14 cellular contexts compared by ENCODE assay signal in the genomic region with DNA sequence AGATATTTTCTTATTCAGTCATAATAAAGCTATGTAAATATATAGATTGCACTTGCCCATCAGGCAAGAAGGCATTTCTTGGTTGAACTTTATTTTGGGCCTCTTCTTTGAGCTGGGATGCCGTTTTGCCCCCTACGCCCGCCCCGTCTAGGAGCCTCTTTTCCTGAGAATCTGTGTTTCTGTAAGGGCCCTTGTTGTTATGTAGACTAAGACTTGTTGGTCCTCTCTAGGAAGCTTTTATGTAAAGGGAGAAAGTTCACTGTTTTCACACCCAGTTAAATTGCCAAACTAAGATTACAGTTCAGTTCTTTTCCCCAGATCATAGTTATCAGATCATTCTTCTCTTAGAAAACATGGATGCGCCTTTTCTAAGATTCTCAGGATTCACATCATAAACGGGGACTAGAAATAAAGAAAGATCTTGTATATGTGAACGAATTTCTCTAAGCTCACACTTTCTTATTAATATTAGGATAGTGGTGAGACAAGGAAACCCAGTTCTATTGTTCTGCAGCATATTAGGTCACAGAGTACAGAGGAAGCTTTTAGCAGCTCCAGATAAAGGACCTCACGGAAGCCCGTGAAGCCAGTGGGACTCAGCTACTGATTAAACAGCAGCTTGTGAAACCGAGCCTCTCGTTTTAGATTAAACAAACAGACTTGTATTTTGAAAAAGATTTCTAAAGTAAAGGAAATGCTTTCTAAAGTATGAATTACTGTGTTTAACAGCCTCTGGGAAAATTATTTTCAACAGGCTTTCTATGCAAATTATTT. TPM values are rescaled to one million over a fixed set of nuclear protein-coding genes. Genes with fewer than 3 reads are reported as not detected.
A peak's percentile ranks its signal among the peaks of the same experiment; 100 is the strongest.
DNase-seq lines count a peak whose midpoint lies in the region; ATAC-seq and TF ChIP-seq lines count a peak whose summit lies in the region.
"Had no signal": no experiment of that assay in that cellular context is flagged by ENCODE, and none has a peak within 500 bp of the region (broad histone marks: within the 10 kb centered on the region; RNA-seq: fewer than 3 reads in every experiment).

No MANE protein-coding gene starts in this region.

- ATAC-seq in right lobe of liver: peak; percentile 73 to 78 (median 78)
- peak; percentile 67 for ATAC-seq in upper lobe of right lung
- no peak for ATAC-seq in stimulated activated naive B cell treated with anti-CD40 and anti-IgM and Interleukin-4, amounts not matched to agents 10 μg/mL and 1 μg/mL and 100 μg/mL, for 72 hours (replicated peaks)
- no peak for ATAC-seq in gastroesophageal sphincter
- ATAC-seq: effector memory CD8-positive, alpha-beta T cell; stimulated activated naive CD8-positive, alpha-beta T cell treated with anti-CD3 and anti-CD28 coated beads, Interleukin-15, amount 100 ng/mL, for 72 hours had no signal

- CTCF ChIA-PET in MCF 10A (lab: Yijun Ruan, JAX): interaction anchor here (0.6 to 5.4 kb wide), 10 partner anchors 9 to 167 kb away, joined by 3 to 37 read pairs (median 10); no protein-coding TSS in a partner anchor

- no peaks in the 10 kb centered on the region for H3K27me3 ChIP-seq in breast epithelium
- H3K27me3 ChIP-seq in endocrine pancreas (ENCODE audit: control insufficient read depth, insufficient read depth, low read length): no peaks in the 10 kb centered on the region
- no peaks in the 10 kb centered on the region for H3K27me3 ChIP-seq in right lobe of liver
- H3K27me3 ChIP-seq in upper lobe of right lung: no peaks in the 10 kb centered on the region
- no peaks in the 10 kb centered on the region for H3K27me3 ChIP-seq in gastroesophageal sphincter

- H3K4me3 ChIP-seq in breast epithelium (no peak overlapping the region), endocrine pancreas (ENCODE audit: control insufficient read depth, insufficient read depth, low read length) (peak overlapping the region; percentile 59), right lobe of liver (peak overlapping the region in 2 of 3 donors; percentile 22 to 23), upper lobe of right lung (peak overlapping the region; percentile 26), gastroesophageal sphincter (no peak overlapping the region)

- no peak for TF ChIP-seq POLR2A in breast epithelium (IDR thresholded peaks at IDR 0.05)
- TF ChIP-seq POLR2A in right lobe of liver (IDR thresholded peaks at IDR 0.05): peak; percentile 24
- TF ChIP-seq POLR2A in gastroesophageal sphincter (IDR thresholded peaks at IDR 0.05): no peak

- peak overlapping the region; percentile 19 for H3K9ac ChIP-seq in endocrine pancreas (ENCODE audit: control insufficient read depth, insufficient read depth, low read length)

- no peaks in the 10 kb centered on the region for H3K27me3 Mint-ChIP-seq in MCF 10A (ENCODE audit: insufficient read depth, unreplicated experiment)
- H3K27me3 Mint-ChIP-seq in stimulated activated naive B cell treated with anti-CD40 and anti-IgM and Interleukin-4, amounts not matched to agents 10 μg/mL and 1 μg/mL and 100 μg/mL, for 72 hours: peaks cover 12 to 16% of the 10 kb centered on the region in 2 donors
- H3K27me3 Mint-ChIP-seq: effector memory CD8-positive, alpha-beta T cell; stimulated activated naive CD8-positive, alpha-beta T cell treated with anti-CD3 and anti-CD28 coated beads, Interleukin-15, amount 100 ng/mL, for 72 hours had no signal

- TSS peak; percentile 1 for BruUV-seq in MCF 10A (replicated peaks; lab: Mats Ljungman, UMichigan)

- H3K9me3 ChIP-seq in breast epithelium (no peaks in the 10 kb centered on the region), endocrine pancreas (ENCODE audit: control insufficient read depth, low read length) (no peaks in the 10 kb centered on the region), right lobe of liver (no peaks in the 10 kb centered on the region), upper lobe of right lung (no peaks in the 10 kb centered on the region), gastroesophageal sphincter (no peaks in the 10 kb centered on the region)

- H3K27ac Mint-ChIP-seq in MCF 10A (ENCODE audit: low read depth, unreplicated experiment): no peak overlapping the region
- H3K27ac Mint-ChIP-seq in stimulated activated naive B cell treated with anti-CD40 and anti-IgM and Interleukin-4, amounts not matched to agents 10 μg/mL and 1 μg/mL and 100 μg/mL, for 72 hours: no peak overlapping the region
- H3K27ac Mint-ChIP-seq: activated naive CD4-positive, alpha-beta T cell treated with anti-CD3 and anti-CD28 coated beads for 36 hours; effector memory CD8-positive, alpha-beta T cell; stimulated activated naive CD8-positive, alpha-beta T cell treated with anti-CD3 and anti-CD28 coated beads, Interleukin-15, amount 100 ng/mL, for 72 hours had no signal

- H3K27ac ChIP-seq in breast epithelium (no peak overlapping the region), right lobe of liver (peak overlapping the region; percentile 2 to 60 (median 34)), upper lobe of right lung (peak overlapping the region; percentile 61), gastroesophageal sphincter (no peak overlapping the region)

- H3K4me1 Mint-ChIP-seq in MCF 10A (ENCODE audit: insufficient read depth, unreplicated experiment): peaks cover 18% of the 10 kb centered on the region
- H3K4me1 Mint-ChIP-seq in stimulated activated naive B cell treated with anti-CD40 and anti-IgM and Interleukin-4, amounts not matched to agents 10 μg/mL and 1 μg/mL and 100 μg/mL, for 72 hours: peaks cover 6 to 17% of the 10 kb centered on the region in 2 donors

- intact Hi-C loops in MCF 10A (cut with micrococcal nuclease): no loop called here
- intact Hi-C loops in breast epithelium (cut with DNase I; ENCODE audit: low total_unique reads): no loop called here
- intact Hi-C loops in right lobe of liver (cut with DNase I): no loop called here
- intact Hi-C loops in upper lobe of right lung (cut with DNase I): no loop called here

- no peak for TF ChIP-seq CTCF in MCF 10A (IDR thresholded peaks at IDR 0.05; ENCODE audit: unreplicated experiment)
- no peak for TF ChIP-seq CTCF in breast epithelium (IDR thresholded peaks at IDR 0.05)
- TF ChIP-seq CTCF in right lobe of liver (IDR thresholded peaks at IDR 0.05): no peak
- no peak for TF ChIP-seq CTCF in upper lobe of right lung (IDR thresholded peaks at IDR 0.05)
- TF ChIP-seq CTCF in gastroesophageal sphincter (IDR thresholded peaks at IDR 0.05): no peak

- no peak for TF ChIP-seq EP300 in gastroesophageal sphincter (IDR thresholded peaks at IDR 0.05)

- H3K36me3 Mint-ChIP-seq in MCF 10A (ENCODE audit: insufficient read depth, unreplicated experiment): no peaks in the 10 kb centered on the region
- H3K36me3 Mint-ChIP-seq in stimulated activated naive B cell treated with anti-CD40 and anti-IgM and Interleukin-4, amounts not matched to agents 10 μg/mL and 1 μg/mL and 100 μg/mL, for 72 hours: peaks cover 11 to 20% of the 10 kb centered on the region in 2 donors

- no peak for DNase-seq in MCF 10A (ENCODE audit: unreplicated experiment)
- no peak for DNase-seq in breast epithelium (ENCODE audit: low spot score in 2 of 2)
- DNase-seq in right lobe of liver: peak; percentile 62 to 75 (median 73)
- no peak for DNase-seq in upper lobe of right lung
- DNase-seq in C1 segment of cervical spinal cord (lab: John Stamatoyannopoulos, UW): no peak
- no peak for DNase-seq in stimulated activated naive B cell treated with anti-CD40 and anti-IgM and Interleukin-4, amounts not matched to agents 10 μg/mL and 1 μg/mL and 100 μg/mL, for 72 hours
- DNase-seq: activated naive CD4-positive, alpha-beta T cell treated with anti-CD3 and anti-CD28 coated beads for 36 hours; effector memory CD8-positive, alpha-beta T cell; Kasumi-1; midbrain; NK-92 treated with Interleukin-12 subunit alpha and Interleukin-12 subunit beta, amount 100 ng/mL, for 24 hours; stimulated activated naive CD8-positive, alpha-beta T cell treated with anti-CD3 and anti-CD28 coated beads, Interleukin-15, amount 100 ng/mL, for 72 hours had no signal

- 32% methylated on average over 11 of the region's 11 CpGs for WGBS in right lobe of liver (ENCODE audit: insufficient coverage, low coverage, low lambda C conversion rate, missing lambda C conversion rate)
- WGBS in gastroesophageal sphincter (ENCODE audit: low coverage in 1 of 2), 2 donors: 61% methylated on average over 10 to 11 of the region's 11 CpGs

- no peaks in the 10 kb centered on the region for H3K36me3 ChIP-seq in breast epithelium
- H3K36me3 ChIP-seq in endocrine pancreas (ENCODE audit: control insufficient read depth, insufficient read depth, low read length): no peaks in the 10 kb centered on the region
- H3K36me3 ChIP-seq in right lobe of liver: no peaks in the 10 kb centered on the region
- H3K36me3 ChIP-seq in upper lobe of right lung: no peaks in the 10 kb centered on the region
- H3K36me3 ChIP-seq in gastroesophageal sphincter: no peaks in the 10 kb centered on the region

- no peaks in the 10 kb centered on the region for H3K9me3 Mint-ChIP-seq in MCF 10A (ENCODE audit: unreplicated experiment)
- H3K9me3 Mint-ChIP-seq in stimulated activated naive B cell treated with anti-CD40 and anti-IgM and Interleukin-4, amounts not matched to agents 10 μg/mL and 1 μg/mL and 100 μg/mL, for 72 hours: peaks cover 3 to 4% of the 10 kb centered on the region in 2 donors
- H3K9me3 Mint-ChIP-seq: activated naive CD4-positive, alpha-beta T cell treated with anti-CD3 and anti-CD28 coated beads for 36 hours; effector memory CD8-positive, alpha-beta T cell had no signal

- POLR2A ChIA-PET in MCF 10A (lab: Yijun Ruan, JAX): interaction anchor here (0.7 to 2.5 kb wide), 7 partner anchors 9 to 61 kb away, joined by 3 to 22 read pairs (median 3); no protein-coding TSS in a partner anchor

- H3K4me1 ChIP-seq in breast epithelium: no peaks in the 10 kb centered on the region
- H3K4me1 ChIP-seq in endocrine pancreas (ENCODE audit: control insufficient read depth, insufficient read depth, low read length): peaks cover 17% of the 10 kb centered on the region
- H3K4me1 ChIP-seq in right lobe of liver: peaks cover 0 to 29% (median 12%) of the 10 kb centered on the region in 4 donors
- peaks cover 28% of the 10 kb centered on the region for H3K4me1 ChIP-seq in upper lobe of right lung
- peaks cover 0 to 43% (median 5%) of the 10 kb centered on the region in 3 donors for H3K4me1 ChIP-seq in gastroesophageal sphincter

- no peak overlapping the region for H3K4me3 Mint-ChIP-seq in MCF 10A (ENCODE audit: unreplicated experiment)
- H3K4me3 Mint-ChIP-seq in stimulated activated naive B cell treated with anti-CD40 and anti-IgM and Interleukin-4, amounts not matched to agents 10 μg/mL and 1 μg/mL and 100 μg/mL, for 72 hours: no peak overlapping the region
- H3K4me3 Mint-ChIP-seq: activated naive CD4-positive, alpha-beta T cell treated with anti-CD3 and anti-CD28 coated beads for 36 hours; effector memory CD8-positive, alpha-beta T cell; stimulated activated naive CD8-positive, alpha-beta T cell treated with anti-CD3 and anti-CD28 coated beads, Interleukin-15, amount 100 ng/mL, for 72 hours had no signal

RNA-seq across cellular contexts. Expression of a gene that starts 3.8 kb away (rescaled TPM):
- total RNA-seq in MCF 10A (2022): 16.8 and 21.6 TPM in 2 replicates
- total RNA-seq in breast epithelium: 10 to 100 TPM in 2 of 3 donors, 1 to 10 TPM in 1; 9.4 to 16.7 (median 14.1) TPM
- total RNA-seq in right lobe of liver: 10 to 100 TPM in 5 of 6 experiments, 1 to 10 TPM in 1; 9.4 to 16.7 (median 13.9) TPM
- 40.8 TPM for total RNA-seq in upper lobe of right lung
- 10 to 100 TPM; 16.0 to 34.5 (median 22.1) TPM for total RNA-seq in gastroesophageal sphincter

Comparison
In these comparisons a context has a peak if more than half of its experiments do, and no peak if none do; other contexts are left out.
1. DNase-seq: peak in right lobe of liver (3 of 3); none in MCF 10A (single experiment), breast epithelium (0 of 2), upper lobe of right lung (single experiment), C1 segment of cervical spinal cord (0 of 14) and stimulated activated naive B cell treated with anti-CD40 and anti-IgM and Interleukin-4, amounts not matched to agents 10 μg/mL and 1 μg/mL and 100 μg/mL, for 72 hours (single experiment).
2. H3K27ac ChIP-seq: peak in right lobe of liver (3 of 3) and upper lobe of right lung (single experiment); none in breast epithelium (0 of 2) and gastroesophageal sphincter (0 of 4).
3. H3K4me3 ChIP-seq: peak in endocrine pancreas (single experiment), right lobe of liver (2 of 3) and upper lobe of right lung (single experiment); none in breast epithelium (0 of 3) and gastroesophageal sphincter (0 of 2).
4. ATAC-seq: peak in right lobe of liver (4 of 4) and upper lobe of right lung (single experiment); none in stimulated activated naive B cell treated with anti-CD40 and anti-IgM and Interleukin-4, amounts not matched to agents 10 μg/mL and 1 μg/mL and 100 μg/mL, for 72 hours (0 of 2) and gastroesophageal sphincter (single experiment).